1 cellular context compared by ENCODE assay signal in the genomic region with DNA sequence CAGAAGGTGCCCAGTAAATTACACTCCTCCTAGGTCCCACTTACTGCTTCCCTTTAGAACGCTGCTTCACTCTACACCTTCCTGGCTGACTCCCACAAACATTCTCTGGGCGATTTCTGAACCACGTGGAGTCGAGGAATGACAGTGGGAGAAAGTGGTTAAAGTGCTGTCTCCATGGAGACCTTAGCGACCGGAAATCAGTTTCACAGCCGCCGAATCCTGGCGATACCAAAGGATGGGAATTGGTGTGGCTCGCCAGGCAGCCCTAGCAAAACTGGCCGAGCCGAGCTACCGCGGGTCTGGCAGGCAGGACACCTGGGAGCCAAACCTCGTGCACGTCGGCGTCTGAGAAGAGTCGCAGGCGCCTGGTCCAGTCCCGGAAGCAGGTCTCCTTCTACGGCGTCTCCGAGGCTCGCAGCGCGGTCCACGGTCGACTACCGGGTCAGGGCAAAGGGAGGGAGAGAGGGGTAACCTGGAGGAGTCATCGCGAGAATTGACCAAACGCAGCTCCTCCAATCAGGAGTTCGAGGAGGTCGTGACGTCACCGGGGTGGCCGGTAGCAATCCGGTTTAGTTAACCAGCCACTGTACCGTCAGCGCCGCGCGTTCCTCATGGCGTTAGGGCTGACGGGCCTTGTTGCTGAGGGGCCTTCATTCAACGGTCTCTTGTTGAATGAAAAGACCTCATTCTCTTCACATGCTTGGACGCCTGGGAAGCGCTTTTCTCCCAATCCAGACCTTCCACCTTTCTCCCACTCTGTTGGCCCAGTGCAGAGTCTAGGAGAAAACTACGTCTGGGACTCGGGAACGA.
TF ChIP-seq lines count a peak whose summit lies in the region.

Gene THADA (minus strand): TSS at position 436 of the 810 bp plus-strand sequence. CDS start 3,646 bp downstream, outside the sequence.

TF ChIP-seq in HepG2, 621 proteins besides CTCF, POLR2A, EP300 and RAD21 (continued from another document and continues in another):
- TF ChIP-seq, protein P1, sequence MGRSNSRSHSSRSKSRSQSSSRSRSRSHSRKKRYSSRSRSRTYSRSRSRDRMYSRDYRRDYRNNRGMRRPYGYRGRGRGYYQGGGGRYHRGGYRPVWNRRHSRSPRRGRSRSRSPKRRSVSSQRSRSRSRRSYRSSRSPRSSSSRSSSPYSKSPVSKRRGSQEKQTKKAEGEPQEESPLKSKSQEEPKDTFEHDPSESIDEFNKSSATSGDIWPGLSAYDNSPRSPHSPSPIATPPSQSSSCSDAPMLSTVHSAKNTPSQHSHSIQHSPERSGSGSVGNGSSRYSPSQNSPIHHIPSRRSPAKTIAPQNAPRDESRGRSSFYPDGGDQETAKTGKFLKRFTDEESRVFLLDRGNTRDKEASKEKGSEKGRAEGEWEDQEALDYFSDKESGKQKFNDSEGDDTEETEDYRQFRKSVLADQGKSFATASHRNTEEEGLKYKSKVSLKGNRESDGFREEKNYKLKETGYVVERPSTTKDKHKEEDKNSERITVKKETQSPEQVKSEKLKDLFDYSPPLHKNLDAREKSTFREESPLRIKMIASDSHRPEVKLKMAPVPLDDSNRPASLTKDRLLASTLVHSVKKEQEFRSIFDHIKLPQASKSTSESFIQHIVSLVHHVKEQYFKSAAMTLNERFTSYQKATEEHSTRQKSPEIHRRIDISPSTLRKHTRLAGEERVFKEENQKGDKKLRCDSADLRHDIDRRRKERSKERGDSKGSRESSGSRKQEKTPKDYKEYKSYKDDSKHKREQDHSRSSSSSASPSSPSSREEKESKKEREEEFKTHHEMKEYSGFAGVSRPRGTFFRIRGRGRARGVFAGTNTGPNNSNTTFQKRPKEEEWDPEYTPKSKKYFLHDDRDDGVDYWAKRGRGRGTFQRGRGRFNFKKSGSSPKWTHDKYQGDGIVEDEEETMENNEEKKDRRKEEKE (IDR thresholded peaks at IDR 0.05), result no peak
- TF ChIP-seq HNF4A (CRISPR knock-in tag; IDR thresholded peaks at IDR 0.05), result no peak
- peak; percentile 72 for TF ChIP-seq MIER3 (CRISPR knock-in tag; IDR thresholded peaks at IDR 0.05; ENCODE audit: borderline replicate concordance)
- TF ChIP-seq ZNF766 (CRISPR knock-in tag; IDR thresholded peaks at IDR 0.05; ENCODE audit: borderline replicate concordance), result no peak
- TF ChIP-seq MYNN (CRISPR knock-in tag; IDR thresholded peaks at IDR 0.05; ENCODE audit: low read depth), result peak; percentile 40
- 0 out of 2 replicates have a peak, but pooled peaks have one; percentile 63 for TF ChIP-seq ZXDC (CRISPR knock-in tag; IDR thresholded peaks at IDR 0.05)
- TF ChIP-seq XBP1 (CRISPR knock-in tag; IDR thresholded peaks at IDR 0.05), result no peak
- TF ChIP-seq KAT8 (CRISPR knock-in tag; IDR thresholded peaks at IDR 0.05), result peak; percentile 100
- TF ChIP-seq ZNF816 (CRISPR knock-in tag; IDR thresholded peaks at IDR 0.05; ENCODE audit: borderline replicate concordance), result no peak; the same call in 1 of the 2 replicates
- TF ChIP-seq SMARCC2 (IDR thresholded peaks at IDR 0.05), result 0 out of 2 replicates have a peak, but pooled peaks have one; percentile 75
- peak; percentile 87; the same call in 1 of the 2 replicates for TF ChIP-seq TSC22D2 (CRISPR knock-in tag; IDR thresholded peaks at IDR 0.05; ENCODE audit: borderline replicate concordance)
- TF ChIP-seq TOPORS (CRISPR knock-in tag; IDR thresholded peaks at IDR 0.05), result no peak; the same call in 1 of the 2 replicates
- no peak; the same call in 1 of the 2 replicates for TF ChIP-seq SATB2 (CRISPR knock-in tag; IDR thresholded peaks at IDR 0.05)
- TF ChIP-seq MNT (IDR thresholded peaks at IDR 0.05), result peak; percentile 88
- TF ChIP-seq ARID2 (CRISPR knock-in tag; IDR thresholded peaks at IDR 0.05; ENCODE audit: borderline replicate concordance), result 0 out of 2 replicates have a peak, but pooled peaks have one; percentile 11
- TF ChIP-seq ESRRA (CRISPR knock-in tag; IDR thresholded peaks at IDR 0.05; ENCODE audit: low read depth), result peak; percentile 62
- TF ChIP-seq ZNF136 (CRISPR knock-in tag; IDR thresholded peaks at IDR 0.05; ENCODE audit: low read depth), result peak; percentile 95
- peak; percentile 34 for TF ChIP-seq ZNF589 (CRISPR knock-in tag; conservative IDR thresholded peaks at IDR 0.05)
- TF ChIP-seq ZNF331 (CRISPR knock-in tag; IDR thresholded peaks at IDR 0.05), result peak; percentile 53; the same call in 1 of the 2 replicates
- TF ChIP-seq SPEN (CRISPR knock-in tag; IDR thresholded peaks at IDR 0.05; ENCODE audit: low read depth), result peak; percentile 84; the same call in 1 of the 2 replicates
- peak; percentile 97 for TF ChIP-seq TAF1 (CRISPR knock-in tag; IDR thresholded peaks at IDR 0.05)
- no peak for TF ChIP-seq ARNT (IDR thresholded peaks at IDR 0.05)
- peak; percentile 77 for TF ChIP-seq ZSCAN31 (CRISPR knock-in tag; IDR thresholded peaks at IDR 0.05; ENCODE audit: low read depth)
- TF ChIP-seq CCDC6 (CRISPR knock-in tag; IDR thresholded peaks at IDR 0.05), result no peak; the same call in 1 of the 2 replicates
- no peak; the same call in 1 of the 2 replicates for TF ChIP-seq TP53 (CRISPR knock-in tag; conservative IDR thresholded peaks at IDR 0.05)
- TF ChIP-seq, protein P2, sequence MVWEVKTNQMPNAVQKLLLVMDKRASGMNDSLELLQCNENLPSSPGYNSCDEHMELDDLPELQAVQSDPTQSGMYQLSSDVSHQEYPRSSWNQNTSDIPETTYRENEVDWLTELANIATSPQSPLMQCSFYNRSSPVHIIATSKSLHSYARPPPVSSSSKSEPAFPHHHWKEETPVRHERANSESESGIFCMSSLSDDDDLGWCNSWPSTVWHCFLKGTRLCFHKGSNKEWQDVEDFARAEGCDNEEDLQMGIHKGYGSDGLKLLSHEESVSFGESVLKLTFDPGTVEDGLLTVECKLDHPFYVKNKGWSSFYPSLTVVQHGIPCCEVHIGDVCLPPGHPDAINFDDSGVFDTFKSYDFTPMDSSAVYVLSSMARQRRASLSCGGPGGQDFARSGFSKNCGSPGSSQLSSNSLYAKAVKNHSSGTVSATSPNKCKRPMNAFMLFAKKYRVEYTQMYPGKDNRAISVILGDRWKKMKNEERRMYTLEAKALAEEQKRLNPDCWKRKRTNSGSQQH (CRISPR knock-in tag; IDR thresholded peaks at IDR 0.05; ENCODE audit: low read depth), result peak; percentile 97
- peak; percentile 88; the same call in 1 of the 2 replicates for TF ChIP-seq ZBTB4 (CRISPR knock-in tag; IDR thresholded peaks at IDR 0.05; ENCODE audit: borderline replicate concordance)
- TF ChIP-seq GATAD1 (CRISPR knock-in tag; IDR thresholded peaks at IDR 0.05), result peak; percentile 97
- TF ChIP-seq, protein P3, sequence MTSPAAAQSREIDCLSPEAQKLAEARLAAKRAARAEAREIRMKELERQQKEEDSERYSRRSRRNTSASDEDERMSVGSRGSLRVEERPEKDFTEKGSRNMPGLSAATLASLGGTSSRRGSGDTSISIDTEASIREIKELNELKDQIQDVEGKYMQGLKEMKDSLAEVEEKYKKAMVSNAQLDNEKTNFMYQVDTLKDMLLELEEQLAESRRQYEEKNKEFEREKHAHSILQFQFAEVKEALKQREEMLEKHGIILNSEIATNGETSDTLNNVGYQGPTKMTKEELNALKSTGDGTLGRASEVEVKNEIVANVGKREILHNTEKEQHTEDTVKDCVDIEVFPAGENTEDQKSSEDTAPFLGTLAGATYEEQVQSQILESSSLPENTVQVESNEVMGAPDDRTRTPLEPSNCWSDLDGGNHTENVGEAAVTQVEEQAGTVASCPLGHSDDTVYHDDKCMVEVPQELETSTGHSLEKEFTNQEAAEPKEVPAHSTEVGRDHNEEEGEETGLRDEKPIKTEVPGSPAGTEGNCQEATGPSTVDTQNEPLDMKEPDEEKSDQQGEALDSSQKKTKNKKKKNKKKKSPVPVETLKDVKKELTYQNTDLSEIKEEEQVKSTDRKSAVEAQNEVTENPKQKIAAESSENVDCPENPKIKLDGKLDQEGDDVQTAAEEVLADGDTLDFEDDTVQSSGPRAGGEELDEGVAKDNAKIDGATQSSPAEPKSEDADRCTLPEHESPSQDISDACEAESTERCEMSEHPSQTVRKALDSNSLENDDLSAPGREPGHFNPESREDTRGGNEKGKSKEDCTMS (CRISPR knock-in tag; conservative IDR thresholded peaks at IDR 0.05), result no peak
- TF ChIP-seq ZNF558 (CRISPR knock-in tag; IDR thresholded peaks at IDR 0.05; ENCODE audit: borderline replicate concordance), result peak; percentile 77
- TF ChIP-seq CBFB (CRISPR knock-in tag; IDR thresholded peaks at IDR 0.05), result peak; percentile 29; the same call in 1 of the 2 replicates
- TF ChIP-seq ZNF337 (CRISPR knock-in tag; IDR thresholded peaks at IDR 0.05; ENCODE audit: borderline replicate concordance, low read depth), result no peak
- TF ChIP-seq LCORL (IDR thresholded peaks at IDR 0.05), result 0 out of 2 replicates have a peak, but pooled peaks have one; percentile 3
- peak; percentile 55; the same call in 1 of the 2 replicates for TF ChIP-seq LCORL (CRISPR knock-in tag; IDR thresholded peaks at IDR 0.05)
- TF ChIP-seq MXI1 (IDR thresholded peaks at IDR 0.05; ENCODE audit: borderline replicate concordance, low read depth, low read length), result peak; percentile 100
- TF ChIP-seq ZNF101 (CRISPR knock-in tag; IDR thresholded peaks at IDR 0.05; ENCODE audit: borderline replicate concordance, low read depth), result peak; percentile 71; the same call in 1 of the 2 replicates
- 0 out of 2 replicates have a peak, but pooled peaks have one; percentile 7 for TF ChIP-seq ZNF121 (CRISPR knock-in tag; IDR thresholded peaks at IDR 0.05)
- no peak; the same call in 1 of the 2 replicates for TF ChIP-seq ZNF3 (CRISPR knock-in tag; IDR thresholded peaks at IDR 0.05)
- TF ChIP-seq ETV6 (CRISPR knock-in tag; conservative IDR thresholded peaks at IDR 0.05), result peak; percentile 13; the same call in 1 of the 2 replicates
- TF ChIP-seq, protein P4, sequence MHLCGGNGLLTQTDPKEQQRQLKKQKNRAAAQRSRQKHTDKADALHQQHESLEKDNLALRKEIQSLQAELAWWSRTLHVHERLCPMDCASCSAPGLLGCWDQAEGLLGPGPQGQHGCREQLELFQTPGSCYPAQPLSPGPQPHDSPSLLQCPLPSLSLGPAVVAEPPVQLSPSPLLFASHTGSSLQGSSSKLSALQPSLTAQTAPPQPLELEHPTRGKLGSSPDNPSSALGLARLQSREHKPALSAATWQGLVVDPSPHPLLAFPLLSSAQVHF (CRISPR knock-in tag; IDR thresholded peaks at IDR 0.05), result peak; percentile 86
- TF ChIP-seq, protein P5, sequence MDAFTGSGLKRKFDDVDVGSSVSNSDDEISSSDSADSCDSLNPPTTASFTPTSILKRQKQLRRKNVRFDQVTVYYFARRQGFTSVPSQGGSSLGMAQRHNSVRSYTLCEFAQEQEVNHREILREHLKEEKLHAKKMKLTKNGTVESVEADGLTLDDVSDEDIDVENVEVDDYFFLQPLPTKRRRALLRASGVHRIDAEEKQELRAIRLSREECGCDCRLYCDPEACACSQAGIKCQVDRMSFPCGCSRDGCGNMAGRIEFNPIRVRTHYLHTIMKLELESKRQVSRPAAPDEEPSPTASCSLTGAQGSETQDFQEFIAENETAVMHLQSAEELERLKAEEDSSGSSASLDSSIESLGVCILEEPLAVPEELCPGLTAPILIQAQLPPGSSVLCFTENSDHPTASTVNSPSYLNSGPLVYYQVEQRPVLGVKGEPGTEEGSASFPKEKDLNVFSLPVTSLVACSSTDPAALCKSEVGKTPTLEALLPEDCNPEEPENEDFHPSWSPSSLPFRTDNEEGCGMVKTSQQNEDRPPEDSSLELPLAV (CRISPR knock-in tag; conservative IDR thresholded peaks at IDR 0.05; ENCODE audit: low read depth), result no peak
- TF ChIP-seq SRSF1 (optimal IDR thresholded peaks at IDR 0.05; ENCODE audit: low read depth, low read length), result peak; percentile 96
- peak; percentile 52 for TF ChIP-seq SIX4 (CRISPR knock-in tag; IDR thresholded peaks at IDR 0.05)
